1 cellular context compared by ENCODE assay signal in the genomic region with DNA sequence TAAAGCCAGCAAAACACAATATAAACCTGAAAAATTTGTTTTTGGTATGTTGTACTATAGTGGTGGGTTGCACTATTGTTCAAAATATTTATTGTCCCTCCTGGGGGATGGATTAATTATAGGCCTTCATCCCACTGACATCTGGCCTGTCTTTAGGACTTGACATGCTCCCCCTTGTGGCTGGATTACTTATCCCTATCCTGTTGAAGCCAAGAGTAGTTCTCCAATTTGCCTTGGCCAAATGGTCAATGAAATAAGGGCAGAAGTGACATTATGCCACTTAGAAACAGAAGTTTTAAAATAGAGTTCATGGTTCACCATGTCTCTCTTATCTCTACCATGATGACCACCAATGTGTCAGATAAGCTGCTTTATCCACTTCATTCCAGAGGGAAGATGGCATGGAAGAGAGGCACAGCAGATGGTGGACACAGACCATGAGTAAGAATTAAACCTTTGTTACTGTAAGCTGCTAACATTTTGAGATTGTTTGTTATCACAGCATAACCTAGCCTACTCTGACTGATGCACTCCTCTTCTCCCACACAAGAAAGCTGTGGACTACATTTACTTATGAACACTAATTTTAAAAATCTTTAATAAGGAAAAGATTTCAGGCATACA.
TF ChIP-seq lines count a peak whose summit lies in the region.

No MANE protein-coding gene starts in this region.

TF ChIP-seq in GM12878, 131 proteins besides CTCF, POLR2A, EP300 and RAD21:
- no peak for TF ChIP-seq EED (IDR thresholded peaks at IDR 0.05; ENCODE audit: low read depth)
- TF ChIP-seq KDM1A (IDR thresholded peaks at IDR 0.05; ENCODE audit: borderline replicate concordance), result no peak
- no peak for TF ChIP-seq HDGF (IDR thresholded peaks at IDR 0.05)
- TF ChIP-seq YY1 (IDR thresholded peaks at IDR 0.05; ENCODE audit: low read depth, low read length), result no peak
- no peak for TF ChIP-seq FOXK2 (IDR thresholded peaks at IDR 0.05)
- peak; percentile 29; the same call in 1 of the 2 replicates for TF ChIP-seq SMC3 (IDR thresholded peaks at IDR 0.05; ENCODE audit: borderline replicate concordance, low read length)
- TF ChIP-seq, protein P1, sequence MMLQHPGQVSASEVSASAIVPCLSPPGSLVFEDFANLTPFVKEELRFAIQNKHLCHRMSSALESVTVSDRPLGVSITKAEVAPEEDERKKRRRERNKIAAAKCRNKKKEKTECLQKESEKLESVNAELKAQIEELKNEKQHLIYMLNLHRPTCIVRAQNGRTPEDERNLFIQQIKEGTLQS (IDR thresholded peaks at IDR 0.05; ENCODE audit: borderline replicate concordance, extremely low read depth, low read depth, low read length), result no peak
- no peak for TF ChIP-seq YBX1 (IDR thresholded peaks at IDR 0.05)
